In genomic region chr1:179958359-179958758, GRCh38 we compare ENCODE assay signal across 1 cellular context.
TF ChIP-seq lines count a peak whose summit lies in the region.

No MANE protein-coding gene starts in this region.

TF ChIP-seq in IMR-90, 13 proteins besides CTCF, POLR2A, EP300 and RAD21 (continued from another document):
- no peak for TF ChIP-seq ELK1 (IDR thresholded peaks at IDR 0.05; ENCODE audit: borderline replicate concordance, low read depth, low read length)
- no peak for TF ChIP-seq CHD1 (IDR thresholded peaks at IDR 0.05; ENCODE audit: low read depth, low read length)
- no peak for TF ChIP-seq RCOR1 (IDR thresholded peaks at IDR 0.05; ENCODE audit: insufficient replicate concordance, low read length)
- no peak for TF ChIP-seq MAZ (IDR thresholded peaks at IDR 0.05; ENCODE audit: borderline replicate concordance, low read depth, low read length)
- TF ChIP-seq CEBPB (IDR thresholded peaks at IDR 0.05; ENCODE audit: low read depth, low read length): no peak
